In the genomic region with DNA sequence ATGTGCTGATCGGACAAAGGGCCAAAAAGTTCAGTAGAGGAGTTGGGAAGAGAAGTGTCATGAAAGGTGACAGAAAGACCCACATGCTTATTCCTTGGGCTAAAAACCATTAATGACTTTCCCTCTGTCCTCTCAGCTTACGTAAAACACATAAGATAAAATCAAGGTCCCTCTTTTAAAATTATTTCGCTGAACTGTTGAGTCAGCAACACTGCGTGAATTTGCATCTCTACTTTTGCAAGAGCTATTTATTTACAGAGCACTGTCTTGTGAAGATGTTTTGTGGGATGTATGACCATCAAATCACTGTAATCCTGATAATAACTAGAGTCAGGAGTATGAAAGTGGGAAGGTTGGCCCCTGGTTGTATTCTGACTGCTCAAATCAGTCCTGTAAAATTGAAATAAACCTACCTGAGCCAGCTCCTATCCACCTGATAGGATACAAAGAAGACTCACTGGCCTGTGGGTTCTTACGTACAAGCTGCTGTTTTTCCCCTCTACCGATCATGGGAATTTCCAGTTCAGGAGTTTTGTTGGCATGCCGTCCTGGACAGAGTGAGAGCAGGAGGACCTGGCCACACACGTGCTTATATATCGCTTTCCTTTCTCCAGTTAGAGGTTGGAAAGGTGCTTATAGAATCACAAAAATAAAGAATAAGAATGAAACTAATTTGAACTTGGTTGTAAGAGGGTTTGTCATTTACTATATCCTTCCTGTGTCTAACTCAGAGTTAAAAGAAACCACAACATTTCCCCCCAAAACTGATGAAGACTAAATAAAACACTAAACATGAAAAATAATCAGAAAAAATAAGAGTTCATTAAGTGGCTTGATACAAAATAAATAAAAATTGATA, we compare ENCODE assay signal across 21 cellular contexts. TPM values are rescaled to one million over a fixed set of nuclear protein-coding genes. Genes with fewer than 3 reads are reported as not detected.
DNase-seq lines count a peak whose midpoint lies in the region; ATAC-seq and TF ChIP-seq lines count a peak whose summit lies in the region.
"Had no signal": no experiment of that assay in that cellular context is flagged by ENCODE, and none has a peak within 500 bp of the region (broad histone marks: within the 10 kb centered on the region; RNA-seq: fewer than 3 reads in every experiment).

No MANE protein-coding gene starts in this region.

- intact Hi-C loops in natural killer cell (cut with micrococcal nuclease) (no loop called here), thyroid gland (cut with DNase I) (no loop called here), head of caudate nucleus (cut with DNase I) (no loop called here)
- intact Hi-C loops in activated CD4-positive, alpha-beta memory T cell treated with anti-CD3 and anti-CD28 coated beads for 36 hours (cut with micrococcal nuclease) = loop anchor here (2.0 to 5.0 kb wide), 2 partner anchors 19 to 40 kb away; no protein-coding TSS in a partner anchor

- TF ChIP-seq POLR2A in thyroid gland (IDR thresholded peaks at IDR 0.05) = peak in 1 of 2 donors; percentile 13

- peaks cover 30% of the 10 kb centered on the region for H3K36me3 Mint-ChIP-seq in natural killer cell treated with Interleukin-12 subunit alpha and Interleukin-12 subunit beta and Interleukin-15 and Interleukin-18, amount 100 ng/mL, for 72 hours
- H3K36me3 Mint-ChIP-seq in natural killer cell (no peaks in the 10 kb centered on the region), immature natural killer cell (peaks cover 0 to 4% (median 0%) of the 10 kb centered on the region in 3 donors)
- peaks cover 3% of the 10 kb centered on the region for H3K36me3 Mint-ChIP-seq in activated CD4-positive, alpha-beta memory T cell treated with anti-CD3 and anti-CD28 coated beads for 36 hours

- TF ChIP-seq CTCF in natural killer cell (IDR thresholded peaks at IDR 0.05) (no peak), thyroid gland (IDR thresholded peaks at IDR 0.05) (no peak)

- H3K4me1 Mint-ChIP-seq in natural killer cell treated with Interleukin-12 subunit alpha and Interleukin-12 subunit beta and Interleukin-15 and Interleukin-18, amount 100 ng/mL, for 72 hours (ENCODE audit: low read depth in 2 of 2) = peaks cover 34 to 58% of the 10 kb centered on the region in 2 donors
- peaks cover 21 to 26% of the 10 kb centered on the region in 2 donors for H3K4me1 Mint-ChIP-seq in natural killer cell
- peaks cover 56% of the 10 kb centered on the region for H3K4me1 Mint-ChIP-seq in activated CD4-positive, alpha-beta memory T cell treated with anti-CD3 and anti-CD28 coated beads for 36 hours (ENCODE audit: low read depth)
- H3K4me1 Mint-ChIP-seq in immature natural killer cell = peaks cover 25 to 31% of the 10 kb centered on the region in 2 donors

- POLR2A ChIA-PET in activated CD4-positive, alpha-beta memory T cell treated with anti-CD3 and anti-CD28 coated beads for 36 hours (lab: Charles Lee) = no interaction called here

- WGBS in thyroid gland, 2 donors = 48 to 51% methylated on average over 9 of the region's 9 CpGs

- peak overlapping the region in 1 of 3 donors; percentile 32 for H3K27ac ChIP-seq in thyroid gland
- H3K27ac ChIP-seq: PC-9, skin epidermis, tibial nerve had no signal

- H3K27ac Mint-ChIP-seq in natural killer cell treated with Interleukin-12 subunit alpha and Interleukin-12 subunit beta and Interleukin-15 and Interleukin-18, amount 100 ng/mL, for 72 hours = peak overlapping the region; percentile 63 to 74
- H3K27ac Mint-ChIP-seq in natural killer cell = no peak overlapping the region
- H3K27ac Mint-ChIP-seq in activated CD4-positive, alpha-beta memory T cell treated with anti-CD3 and anti-CD28 coated beads for 36 hours = peak overlapping the region; percentile 74
- peak overlapping the region in 3 of 6 donors; percentile 51 to 84 (median 51) for H3K27ac Mint-ChIP-seq in immature natural killer cell
- H3K27ac Mint-ChIP-seq: B cell had no signal

- H3K9me3 Mint-ChIP-seq in natural killer cell treated with Interleukin-12 subunit alpha and Interleukin-12 subunit beta and Interleukin-15 and Interleukin-18, amount 100 ng/mL, for 72 hours = peaks cover 5% of the 10 kb centered on the region
- H3K9me3 Mint-ChIP-seq in natural killer cell (no peaks in the 10 kb centered on the region), immature natural killer cell (no peaks in the 10 kb centered on the region)
- peaks cover 5% of the 10 kb centered on the region for H3K9me3 Mint-ChIP-seq in activated CD4-positive, alpha-beta memory T cell treated with anti-CD3 and anti-CD28 coated beads for 36 hours

- no peaks in the 10 kb centered on the region for H3K36me3 ChIP-seq in thyroid gland
- H3K36me3 ChIP-seq: tibial nerve had no signal

- peak; percentile 52 to 67 for ATAC-seq in natural killer cell treated with Interleukin-12 subunit alpha and Interleukin-12 subunit beta and Interleukin-15 and Interleukin-18, amount 100 ng/mL, for 72 hours
- no peak for ATAC-seq in natural killer cell

- H3K9me3 ChIP-seq in thyroid gland = no peaks in the 10 kb centered on the region
- H3K9me3 ChIP-seq: tibial nerve had no signal

- no peaks in the 10 kb centered on the region for H3K27me3 Mint-ChIP-seq in natural killer cell treated with Interleukin-12 subunit alpha and Interleukin-12 subunit beta and Interleukin-15 and Interleukin-18, amount 100 ng/mL, for 72 hours
- peaks cover 7 to 25% of the 10 kb centered on the region in 2 donors for H3K27me3 Mint-ChIP-seq in natural killer cell (ENCODE audit: low read depth in 2 of 2)
- no peaks in the 10 kb centered on the region for H3K27me3 Mint-ChIP-seq in activated CD4-positive, alpha-beta memory T cell treated with anti-CD3 and anti-CD28 coated beads for 36 hours
- peaks cover 0 to 10% (median 0%) of the 10 kb centered on the region in 3 donors for H3K27me3 Mint-ChIP-seq in immature natural killer cell (ENCODE audit: low read depth in 3 of 3)
- H3K27me3 Mint-ChIP-seq: B cell had no signal

- CTCF ChIA-PET in activated CD4-positive, alpha-beta memory T cell treated with anti-CD3 and anti-CD28 coated beads for 36 hours (lab: Charles Lee) = interaction anchor here (1.0 to 1.3 kb wide), 3 partner anchors 9 to 126 kb away, joined by 4 to 6 read pairs (median 5); no protein-coding TSS in a partner anchor

- no peak overlapping the region for H3K4me3 ChIP-seq in thyroid gland (replicated peaks in 1 of 3)
- H3K4me3 ChIP-seq: PC-9, skin epidermis, tibial nerve had no signal

- no peaks in the 10 kb centered on the region for H3K27me3 ChIP-seq in thyroid gland
- H3K27me3 ChIP-seq: tibial nerve had no signal

- peaks cover 4 to 7% of the 10 kb centered on the region in 2 donors for H3K4me1 ChIP-seq in thyroid gland
- H3K4me1 ChIP-seq: tibial nerve had no signal

- DNase-seq in natural killer cell treated with Interleukin-12 subunit alpha and Interleukin-12 subunit beta and Interleukin-15 and Interleukin-18, amount 100 ng/mL, for 72 hours (ENCODE audit: low spot score) = no peak
- no peak for DNase-seq in natural killer cell
- DNase-seq in activated CD4-positive, alpha-beta memory T cell treated with anti-CD3 and anti-CD28 coated beads for 36 hours = no peak
- no peak for DNase-seq in immature natural killer cell
- peak; percentile 60 to 68 for DNase-seq in thyroid gland
- DNase-seq in NCI-H187 (lab: John Stamatoyannopoulos, UW) = no peak
- no peak for DNase-seq in head of caudate nucleus
- DNase-seq in H4 (ENCODE audit: low spot score) = no peak
- DNase-seq: activated CD8-positive, alpha-beta memory T cell treated with anti-CD3 and anti-CD28 coated beads for 24 hours; effector CD4-positive, alpha-beta T cell; NCI-H1048; NCI-H69; PC-9; stimulated activated CD4-positive, alpha-beta T cell treated with anti-CD3 and anti-CD28 coated beads, Interleukin-4, amount 100 ng/mL, for 24 hours; stimulated activated CD8-positive, alpha-beta memory T cell treated with anti-CD3 and anti-CD28 coated beads, Interleukin-4, amount 100 ng/mL, for 48 hours had no signal

- H3K4me3 Mint-ChIP-seq in natural killer cell treated with Interleukin-12 subunit alpha and Interleukin-12 subunit beta and Interleukin-15 and Interleukin-18, amount 100 ng/mL, for 72 hours = peak overlapping the region; percentile 75
- no peak overlapping the region for H3K4me3 Mint-ChIP-seq in natural killer cell
- H3K4me3 Mint-ChIP-seq in activated CD4-positive, alpha-beta memory T cell treated with anti-CD3 and anti-CD28 coated beads for 36 hours = peak overlapping the region; percentile 55
- H3K4me3 Mint-ChIP-seq in immature natural killer cell = peak overlapping the region in 3 of 5 donors; percentile 17 to 37 (median 30)
- H3K4me3 Mint-ChIP-seq: B cell had no signal

RNA-seq across cellular contexts. Expression of a gene that starts 42.9 kb away (rescaled TPM):
- 1 to 10 TPM; 1.8 to 2.7 TPM for total RNA-seq in natural killer cell treated with Interleukin-12 subunit alpha and Interleukin-12 subunit beta and Interleukin-15 and Interleukin-18, amount 100 ng/mL, for 72 hours
- total RNA-seq in natural killer cell (1 to 10 TPM; 1.4 to 2.4 (median 1.6) TPM), thyroid gland (under 1 TPM in 2 of 4 donors, not detected in 2; 0.27 to 0.50 TPM)
- total RNA-seq in activated CD4-positive, alpha-beta memory T cell treated with anti-CD3 and anti-CD28 coated beads for 36 hours = 1 to 10 TPM in 1 of 2 experiments, under 1 TPM in 1; 0.48 to 1.1 TPM
- polyA plus RNA-seq in immature natural killer cell = 1 to 10 TPM; 1.7 to 5.8 (median 2.2) TPM
- not detected in 2 replicates for total RNA-seq in H4 (2014; rRNA removed; shearing (Covaris generic))
- total RNA-seq: mucosa of gallbladder, osteocyte, PC-9, SK-MEL-5, tibial nerve had no signal

Comparison
In these comparisons a context has a peak if more than half of its experiments do, and no peak if none do; other contexts are left out.
1. ATAC-seq: peak in natural killer cell treated with Interleukin-12 subunit alpha and Interleukin-12 subunit beta and Interleukin-15 and Interleukin-18, amount 100 ng/mL, for 72 hours (2 of 2); none in natural killer cell (0 of 3).
2. H3K27ac Mint-ChIP-seq: peak in natural killer cell treated with Interleukin-12 subunit alpha and Interleukin-12 subunit beta and Interleukin-15 and Interleukin-18, amount 100 ng/mL, for 72 hours (2 of 2) and activated CD4-positive, alpha-beta memory T cell treated with anti-CD3 and anti-CD28 coated beads for 36 hours (single experiment); none in natural killer cell (0 of 2).
3. DNase-seq: peak in thyroid gland (2 of 2); none in natural killer cell treated with Interleukin-12 subunit alpha and Interleukin-12 subunit beta and Interleukin-15 and Interleukin-18, amount 100 ng/mL, for 72 hours (single experiment), natural killer cell (single experiment), activated CD4-positive, alpha-beta memory T cell treated with anti-CD3 and anti-CD28 coated beads for 36 hours (single experiment), immature natural killer cell (0 of 3), NCI-H187 (0 of 2), head of caudate nucleus (0 of 42) and H4 (single experiment).